Comparison of ENCODE assay signal across 10 cellular contexts in the genomic region with DNA sequence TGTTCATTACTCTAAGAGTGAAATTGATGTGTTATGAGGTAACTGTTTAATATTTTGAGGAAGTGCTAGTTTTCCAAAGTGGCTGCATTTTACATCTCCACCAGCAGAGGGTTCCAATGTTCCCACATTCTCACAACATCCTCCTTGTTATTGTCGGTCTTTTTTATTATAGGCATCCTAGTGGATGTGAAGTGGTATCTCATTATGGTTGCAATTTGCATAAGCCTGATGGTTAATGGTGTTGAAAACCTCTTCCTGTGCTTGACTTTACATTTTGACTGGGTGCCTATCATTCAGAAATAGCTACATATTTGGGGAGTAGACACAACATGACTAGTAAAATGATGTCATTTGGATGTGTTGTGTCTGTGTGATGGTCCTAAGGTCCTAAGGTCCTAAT.
DNase-seq lines count a peak whose midpoint lies in the region; ATAC-seq, FAIRE-seq and TF ChIP-seq lines count a peak whose summit lies in the region.
"Had no signal": no experiment of that assay in that cellular context is flagged by ENCODE, and none has a peak within 500 bp of the region (broad histone marks: within the 10 kb centered on the region; RNA-seq: fewer than 3 reads in every experiment).

No MANE protein-coding gene starts in this region.

- peaks cover 2% of the 10 kb centered on the region for H3K4me1 Mint-ChIP-seq in activated T-cell treated with anti-CD3 and anti-CD28 coated beads, Interleukin-2, amount 50 U/mL, for 24 hours (ENCODE audit: low read depth)
- H3K4me1 Mint-ChIP-seq: CD4-positive, CD25-positive, alpha-beta regulatory T cell had no signal

- ATAC-seq in GM21619 (IDR thresholded peaks at IDR 0.05; ENCODE audit: unreplicated experiment), result peak; percentile 88

- FAIRE-seq in RCC 7860 (lab: Jason Lieb, UNC), result peak; percentile 86

- TF ChIP-seq EP300 in transverse colon (IDR thresholded peaks at IDR 0.05; ENCODE audit: low read depth), result no peak

- H3K27me3 Mint-ChIP-seq in activated T-cell treated with anti-CD3 and anti-CD28 coated beads, Interleukin-2, amount 50 U/mL, for 24 hours, result no peaks in the 10 kb centered on the region
- H3K27me3 Mint-ChIP-seq: CD4-positive, CD25-positive, alpha-beta regulatory T cell; dendritic cell treated with granulocyte-macrophage colony-stimulating factor and Interleukin-4, amounts not matched to agents 40 ng/mL and 50 ng/mL, for 4 days had no signal

- in situ Hi-C loops in transverse colon (cut with MboI; ENCODE audit: low pct_ligation_motif_present in 1 of 4, low pct_unique_long_range_greater_than_20kb in 1 of 4, low sequenced_read_pairs in 3 of 4), result no loop called here

- H3K27me3 ChIP-seq in transverse colon, result no peaks in the 10 kb centered on the region

- no peaks in the 10 kb centered on the region for H3K36me3 ChIP-seq in transverse colon

- H3K4me3 Mint-ChIP-seq in activated T-cell treated with anti-CD3 and anti-CD28 coated beads, Interleukin-2, amount 50 U/mL, for 24 hours, result no peak overlapping the region
- H3K4me3 Mint-ChIP-seq: CD4-positive, CD25-positive, alpha-beta regulatory T cell; dendritic cell treated with granulocyte-macrophage colony-stimulating factor and Interleukin-4, amounts not matched to agents 40 ng/mL and 50 ng/mL, for 4 days had no signal

- TF ChIP-seq POLR2A in transverse colon (IDR thresholded peaks at IDR 0.05), result no peak

- peak; percentile 60 for TF ChIP-seq CTCF in fibroblast of pulmonary artery (IDR thresholded peaks at IDR 0.05; ENCODE audit: low read length, missing control alignments)
- peak in 4 of 5 experiments; percentile 29 to 47 (median 39) for TF ChIP-seq CTCF in transverse colon (IDR thresholded peaks at IDR 0.05)

- no peak overlapping the region for H3K27ac ChIP-seq in transverse colon

- H3K36me3 Mint-ChIP-seq in activated T-cell treated with anti-CD3 and anti-CD28 coated beads, Interleukin-2, amount 50 U/mL, for 24 hours (ENCODE audit: low read depth), result no peaks in the 10 kb centered on the region
- H3K36me3 Mint-ChIP-seq: CD4-positive, CD25-positive, alpha-beta regulatory T cell had no signal

- H3K4me1 ChIP-seq in transverse colon, result no peaks in the 10 kb centered on the region

- H3K27ac Mint-ChIP-seq in activated T-cell treated with anti-CD3 and anti-CD28 coated beads, Interleukin-2, amount 50 U/mL, for 24 hours, result no peak overlapping the region
- H3K27ac Mint-ChIP-seq: CD4-positive, CD25-positive, alpha-beta regulatory T cell; dendritic cell treated with granulocyte-macrophage colony-stimulating factor and Interleukin-4, amounts not matched to agents 40 ng/mL and 50 ng/mL, for 4 days had no signal

- no peaks in the 10 kb centered on the region for H3K9me3 ChIP-seq in transverse colon

- H3K4me3 ChIP-seq in fibroblast of pulmonary artery (replicated peaks; ENCODE audit: low read depth, low read length), result no peak overlapping the region
- no peak overlapping the region for H3K4me3 ChIP-seq in transverse colon

- peak; percentile 2 for DNase-seq in NCI-H345 treated with DMSO at 0.1 percent for 48 hours (lab: John Stamatoyannopoulos, UW; ENCODE audit: unreplicated experiment)
- DNase-seq in NCI-H345 (lab: John Stamatoyannopoulos, UW), result no peak
- DNase-seq in HT1080 (ENCODE audit: low read depth), result peak; percentile 55
- peak; percentile 57 for DNase-seq in RCC 7860 (ENCODE audit: low spot score)
- peak; percentile 31 for DNase-seq in fibroblast of pulmonary artery (ENCODE audit: low read depth)
- DNase-seq in transverse colon, result no peak
- DNase-seq in activated T-cell treated with anti-CD3 and anti-CD28 coated beads, Interleukin-2, amount 50 U/mL, for 24 hours, result no peak

- 0 to 3% methylated on average over 1 of the region's 1 CpG for WGBS in transverse colon (ENCODE audit: low coverage in 1 of 2), 2 donors

- intact Hi-C loops in transverse colon (cut with DNase I; ENCODE audit: low total_unique reads), result no loop called here

- H3K9me3 Mint-ChIP-seq in activated T-cell treated with anti-CD3 and anti-CD28 coated beads, Interleukin-2, amount 50 U/mL, for 24 hours, result peaks cover 6% of the 10 kb centered on the region
- H3K9me3 Mint-ChIP-seq: dendritic cell treated with granulocyte-macrophage colony-stimulating factor and Interleukin-4, amounts not matched to agents 40 ng/mL and 50 ng/mL, for 4 days had no signal

Comparison
In these comparisons a context has a peak if more than half of its experiments do, and no peak if none do; other contexts are left out.
1. DNase-seq: peak in NCI-H345 treated with DMSO at 0.1 percent for 48 hours (single experiment), HT1080 (single experiment), RCC 7860 (single experiment) and fibroblast of pulmonary artery (single experiment); none in NCI-H345 (single experiment), transverse colon (single experiment) and activated T-cell treated with anti-CD3 and anti-CD28 coated beads, Interleukin-2, amount 50 U/mL, for 24 hours (single experiment).